Comparison of ENCODE assay signal across 10 cellular contexts in the genomic region with DNA sequence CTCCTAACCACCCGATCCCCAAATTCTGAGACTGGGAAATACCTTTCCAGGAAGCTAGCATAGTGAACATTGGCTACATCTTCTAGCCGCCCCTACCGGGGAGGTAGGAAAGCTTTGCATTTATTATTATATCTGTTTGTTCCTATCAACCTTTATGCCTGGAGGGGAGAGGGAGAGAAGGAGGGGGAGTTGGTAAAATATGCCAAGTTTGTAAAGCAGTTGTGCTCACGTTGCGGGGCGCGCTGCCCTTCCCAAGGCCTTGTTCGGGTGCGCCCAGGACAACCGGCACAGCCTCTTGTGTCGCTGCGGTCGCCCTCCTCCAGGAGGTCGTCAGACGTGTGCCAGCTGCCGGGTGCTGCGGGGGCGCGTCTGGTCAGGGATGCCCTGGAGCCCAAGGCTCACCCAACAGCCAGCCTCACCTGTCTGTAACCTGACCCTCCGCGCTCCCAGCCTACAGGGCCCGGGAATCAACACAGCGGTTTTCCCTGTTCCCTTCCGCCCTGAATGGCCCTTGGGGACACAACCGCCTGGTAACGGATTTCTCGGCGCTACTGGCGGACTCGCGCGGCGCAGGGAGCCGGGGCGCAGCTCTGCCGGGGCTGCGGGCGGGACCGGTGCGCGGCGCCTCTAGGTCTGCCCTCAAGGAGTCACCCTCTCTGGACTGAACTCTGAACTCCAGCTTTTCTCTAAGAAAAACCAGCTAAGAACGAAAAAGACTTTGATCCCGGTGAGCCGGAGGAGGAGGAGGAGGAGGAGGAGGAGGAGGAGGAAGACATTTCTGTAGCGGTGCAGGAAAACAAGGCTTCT. TPM values are rescaled to one million over a fixed set of nuclear protein-coding genes. Genes with fewer than 3 reads are reported as not detected.
DNase-seq lines count a peak whose midpoint lies in the region; ATAC-seq and TF ChIP-seq lines count a peak whose summit lies in the region.
"Had no signal": no experiment of that assay in that cellular context is flagged by ENCODE, and none has a peak within 500 bp of the region (broad histone marks: within the 10 kb centered on the region; RNA-seq: fewer than 3 reads in every experiment).

No MANE protein-coding gene starts in this region.

- TF ChIP-seq CTCF in left ventricle myocardium inferior (IDR thresholded peaks at IDR 0.05; ENCODE audit: borderline replicate concordance), result no peak

- ATAC-seq in Right ventricle myocardium superior (ENCODE audit: poor library complexity), result no peak

- H3K27me3 ChIP-seq in left ventricle myocardium inferior (ENCODE audit: low read depth), result peaks cover 100% of the 10 kb centered on the region

- H3K36me3 ChIP-seq in left ventricle myocardium inferior (no peaks in the 10 kb centered on the region), SK-N-MC (ENCODE audit: insufficient read depth, low read length) (no peaks in the 10 kb centered on the region)
- H3K36me3 ChIP-seq: right atrium auricular region had no signal

- no peaks in the 10 kb centered on the region for H3K9me3 ChIP-seq in left ventricle myocardium inferior (replicated peaks)
- H3K9me3 ChIP-seq in SK-N-MC (ENCODE audit: low read depth, low read length), result no peaks in the 10 kb centered on the region
- H3K9me3 ChIP-seq: right atrium auricular region had no signal

- no peak overlapping the region for H3K9ac ChIP-seq in SK-N-MC (ENCODE audit: insufficient read length)

- DNase-seq in left ventricle myocardium inferior (no peak), Right ventricle myocardium superior (no peak), SK-N-MC (ENCODE audit: low read depth, low spot score) (no peak), left kidney (ENCODE audit: low read depth, low spot score) (peak; percentile 82), posterior vena cava (ENCODE audit: low spot score) (no peak)
- DNase-seq in stimulated activated CD8-positive, alpha-beta memory T cell treated with anti-CD3 and anti-CD28 coated beads, Interleukin-4, amount 100 ng/mL, for 48 hours, result no peak
- no peak for DNase-seq in stimulated activated CD4-positive, alpha-beta T cell treated with anti-CD3 and anti-CD28 coated beads, Interleukin-2, amount 100 ng/mL, for 24 hours
- no peak for DNase-seq in stimulated activated naive CD4-positive, alpha-beta T cell (lab: John Stamatoyannopoulos, UW)
- DNase-seq: EL had no signal

- H3K4me3 ChIP-seq in left ventricle myocardium inferior (peak overlapping the region; percentile 42), SK-N-MC (peak overlapping the region; percentile 76)

- H3K4me1 ChIP-seq in left ventricle myocardium inferior, result peaks cover 24% of the 10 kb centered on the region

- intact Hi-C loops in left ventricle myocardium inferior (cut with micrococcal nuclease), result no loop called here
- intact Hi-C loops in Right ventricle myocardium superior (cut with DNase I), result no loop called here
- intact Hi-C loops in posterior vena cava (cut with DNase I), result no loop called here

- H3K27ac ChIP-seq in left ventricle myocardium inferior (replicated peaks), result no peak overlapping the region
- H3K27ac ChIP-seq in SK-N-MC, result no peak overlapping the region
- H3K27ac ChIP-seq: right atrium auricular region had no signal

RNA-seq across cellular contexts. Expression of gene OVOL2, which starts 1.1 kb away (rescaled TPM):
- total RNA-seq in left ventricle myocardium inferior, result not detected
- not detected for total RNA-seq in Right ventricle myocardium superior
- total RNA-seq in posterior vena cava, result not detected
- total RNA-seq: right atrium auricular region had no signal
